In the genomic region with DNA sequence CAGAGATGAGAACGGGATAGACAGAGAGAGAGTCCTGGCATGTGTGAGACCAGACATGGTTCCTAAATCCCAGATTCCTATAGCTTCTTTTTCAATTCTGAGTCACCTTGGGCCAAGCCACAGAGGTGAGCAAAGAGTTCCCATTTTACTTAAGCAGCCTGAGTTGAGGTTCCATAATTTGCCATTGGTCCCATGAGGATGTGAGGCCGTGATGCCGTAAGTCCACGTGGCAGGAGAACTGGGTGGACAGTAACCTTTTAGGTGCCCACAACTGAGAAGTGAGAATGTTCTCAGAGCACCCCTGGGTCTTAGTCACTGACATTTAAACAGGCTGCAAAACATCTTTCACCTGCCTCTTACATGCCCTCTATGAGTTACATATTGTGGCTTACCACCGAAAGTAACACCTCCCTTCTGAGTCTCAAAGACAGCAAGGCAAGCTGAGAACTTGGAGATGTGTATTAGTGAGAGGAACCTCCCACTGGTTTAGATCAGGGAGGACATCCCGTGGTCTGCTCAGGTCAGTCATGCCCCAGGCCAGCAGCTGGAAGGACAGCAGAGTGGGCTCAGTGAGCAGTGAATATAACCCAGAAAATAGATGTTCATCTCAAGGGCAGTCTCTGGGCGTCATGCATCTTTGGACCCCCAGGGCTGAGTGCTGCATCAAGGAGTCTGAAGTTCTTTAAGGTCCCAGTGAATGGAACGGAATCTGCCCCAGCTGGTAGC, we compare ENCODE assay signal across 9 cellular contexts.
A peak's percentile ranks its signal among the peaks of the same experiment; 100 is the strongest.
DNase-seq lines count a peak whose midpoint lies in the region; ATAC-seq and TF ChIP-seq lines count a peak whose summit lies in the region.
"Had no signal": no experiment of that assay in that cellular context is flagged by ENCODE, and none has a peak within 500 bp of the region (broad histone marks: within the 10 kb centered on the region; RNA-seq: fewer than 3 reads in every experiment).

No MANE protein-coding gene starts in this region.

- no peak overlapping the region for H2BK15ac ChIP-seq in neuronal stem cell (ENCODE audit: low read length)

- peaks cover 50% of the 10 kb centered on the region for H3K4me1 Mint-ChIP-seq in activated CD4-positive, alpha-beta memory T cell treated with anti-CD3 and anti-CD28 coated beads for 36 hours (ENCODE audit: low read depth)

- no peak overlapping the region for H3K4me3 ChIP-seq in smooth muscle cell
- no peak overlapping the region for H3K4me3 ChIP-seq in tibial nerve
- H3K4me3 ChIP-seq in neuronal stem cell (ENCODE audit: low read length in 2 of 2) = no peak overlapping the region
- no peak overlapping the region for H3K4me3 ChIP-seq in esophagus muscularis mucosa

- peaks cover 11% of the 10 kb centered on the region for H3K4me1 ChIP-seq in smooth muscle cell (ENCODE audit: low read depth)
- H3K4me1 ChIP-seq in tibial nerve = peaks cover 0 to 42% (median 29%) of the 10 kb centered on the region in 4 donors
- H3K4me1 ChIP-seq in neuronal stem cell (ENCODE audit: control insufficient read depth in 2 of 2, insufficient read depth in 1 of 2, low read depth in 1 of 2, low read length in 2 of 2) = peaks cover 7 to 11% of the 10 kb centered on the region in 2 donors
- peaks cover 20 to 35% (median 34%) of the 10 kb centered on the region in 4 donors for H3K4me1 ChIP-seq in esophagus muscularis mucosa

- H3K4ac ChIP-seq in neuronal stem cell (ENCODE audit: low read length) = no peak overlapping the region

- no peaks in the 10 kb centered on the region for H3K79me1 ChIP-seq in neuronal stem cell (ENCODE audit: low read depth, low read length)

- H3K23ac ChIP-seq in neuronal stem cell (ENCODE audit: low read depth, low read length, poor library complexity) = no peak overlapping the region

- H3K9me3 ChIP-seq in smooth muscle cell (replicated peaks; ENCODE audit: low read depth) = no peaks in the 10 kb centered on the region
- H3K9me3 ChIP-seq in tibial nerve = peaks cover 0 to 3% (median 0%) of the 10 kb centered on the region in 4 donors
- peaks cover 0 to 3% of the 10 kb centered on the region in 2 donors for H3K9me3 ChIP-seq in neuronal stem cell (replicated peaks in 1 of 2; ENCODE audit: control insufficient read depth in 2 of 2, insufficient read depth in 1 of 2, low read depth in 1 of 2, low read length in 2 of 2)
- H3K9me3 ChIP-seq in esophagus muscularis mucosa = peaks cover 0 to 2% (median 0%) of the 10 kb centered on the region in 4 donors

- peak overlapping the region; percentile 57 for H3K4me3 Mint-ChIP-seq in activated CD4-positive, alpha-beta memory T cell treated with anti-CD3 and anti-CD28 coated beads for 36 hours

- POLR2A ChIA-PET in activated CD4-positive, alpha-beta memory T cell treated with anti-CD3 and anti-CD28 coated beads for 36 hours (lab: Charles Lee) = interaction anchor here (1.0 to 3.7 kb wide), 20 partner anchors 27 to 485 kb away, joined by 3 to 63 read pairs (median 8); a partner anchor contains a TSS

- no peak overlapping the region for H3K4me2 ChIP-seq in smooth muscle cell
- no peak overlapping the region for H3K4me2 ChIP-seq in neuronal stem cell (ENCODE audit: insufficient read depth, low read length, poor library complexity, severe bottlenecking)

- H2BK120ac ChIP-seq in neuronal stem cell (ENCODE audit: low read depth, low read length) = no peak overlapping the region

- H3K27me3 ChIP-seq in smooth muscle cell (ENCODE audit: low read depth) (no peaks in the 10 kb centered on the region), tibial nerve (no peaks in the 10 kb centered on the region), neuronal stem cell (ENCODE audit: control insufficient read depth in 3 of 3, insufficient read depth in 3 of 3, low read depth in 1 of 3, low read length in 3 of 3) (no peaks in the 10 kb centered on the region), esophagus muscularis mucosa (no peaks in the 10 kb centered on the region)

- H2BK12ac ChIP-seq in neuronal stem cell (ENCODE audit: low read length) = no peak overlapping the region

- no peak overlapping the region for H3K9ac ChIP-seq in smooth muscle cell (ENCODE audit: low read depth)
- H3K9ac ChIP-seq in neuronal stem cell (ENCODE audit: low read depth, low read length, poor library complexity) = no peak overlapping the region

- no peak overlapping the region for H2BK5ac ChIP-seq in neuronal stem cell (ENCODE audit: low read length)

- peaks cover 6% of the 10 kb centered on the region for H3K27me3 Mint-ChIP-seq in activated CD4-positive, alpha-beta memory T cell treated with anti-CD3 and anti-CD28 coated beads for 36 hours

- no peaks in the 10 kb centered on the region for H3F3A ChIP-seq in smooth muscle cell (ENCODE audit: low read depth)

- H3K36me3 ChIP-seq in smooth muscle cell (ENCODE audit: low read depth) (no peaks in the 10 kb centered on the region), tibial nerve (no peaks in the 10 kb centered on the region), neuronal stem cell (replicated peaks in 1 of 2; ENCODE audit: control insufficient read depth in 2 of 2, insufficient read depth in 2 of 2, low read length in 2 of 2) (no peaks in the 10 kb centered on the region), esophagus muscularis mucosa (no peaks in the 10 kb centered on the region)

- H3K18ac ChIP-seq in neuronal stem cell (ENCODE audit: low read length) = no peak overlapping the region

- H4K8ac ChIP-seq in neuronal stem cell (ENCODE audit: low read depth, low read length) = no peak overlapping the region

- H4K91ac ChIP-seq in neuronal stem cell (ENCODE audit: low read depth, low read length, poor library complexity) = no peak overlapping the region

- peak overlapping the region; percentile 18 for H3K27ac ChIP-seq in smooth muscle cell (ENCODE audit: low read depth)
- H3K27ac ChIP-seq in tibial nerve = peak overlapping the region in 1 of 4 donors; percentile 38
- H3K27ac ChIP-seq in neuronal stem cell (replicated peaks; ENCODE audit: low read length) = no peak overlapping the region
- H3K27ac ChIP-seq in esophagus muscularis mucosa (replicated peaks in 1 of 4) = no peak overlapping the region
- H3K27ac ChIP-seq: HL-60 had no signal

- TF ChIP-seq CTCF in smooth muscle cell (IDR thresholded peaks at IDR 0.05; ENCODE audit: borderline replicate concordance, insufficient read depth, poor library complexity, severe bottlenecking) (no peak), tibial nerve (IDR thresholded peaks at IDR 0.05) (no peak), esophagus muscularis mucosa (IDR thresholded peaks at IDR 0.05) (no peak)

- H4K20me1 ChIP-seq in smooth muscle cell (ENCODE audit: low read depth) = no peaks in the 10 kb centered on the region

- no peak overlapping the region for H3K14ac ChIP-seq in neuronal stem cell (ENCODE audit: low read length)

- H2AFZ ChIP-seq in smooth muscle cell (ENCODE audit: low read depth) (no peak overlapping the region), neuronal stem cell (ENCODE audit: low read length) (no peak overlapping the region)

- intact Hi-C loops in activated CD4-positive, alpha-beta memory T cell treated with anti-CD3 and anti-CD28 coated beads for 36 hours (cut with micrococcal nuclease) = loop anchor here (1.0 to 5.0 kb wide), 13 partner anchors 31 to 634 kb away; a partner anchor contains a TSS
- intact Hi-C loops in esophagus muscularis mucosa (cut with DNase I) = no loop called here

- peak; percentile 69 for DNase-seq in activated CD4-positive, alpha-beta memory T cell treated with anti-CD3 and anti-CD28 coated beads for 36 hours
- no peak for DNase-seq in smooth muscle cell (lab: John Stamatoyannopoulos, UW; ENCODE audit: unreplicated experiment)
- no peak for DNase-seq in NCI-H1436 (lab: John Stamatoyannopoulos, UW)
- no peak for DNase-seq in tibial nerve (ENCODE audit: low spot score in 2 of 2)
- no peak for DNase-seq in neuronal stem cell (ENCODE audit: low spot score)
- DNase-seq in esophagus muscularis mucosa (ENCODE audit: extremely low spot score) = no peak

- no peak for TF ChIP-seq POLR2A in tibial nerve (IDR thresholded peaks at IDR 0.05)
- TF ChIP-seq POLR2A in esophagus muscularis mucosa (IDR thresholded peaks at IDR 0.05; ENCODE audit: low read depth) = no peak

- CTCF ChIA-PET in activated CD4-positive, alpha-beta memory T cell treated with anti-CD3 and anti-CD28 coated beads for 36 hours (lab: Charles Lee) = interaction anchor here (0.6 to 8.3 kb wide), 18 partner anchors 30 to 328 kb away, joined by 3 to 368 read pairs (median 6); a partner anchor contains a TSS

- WGBS in smooth muscle cell (ENCODE audit: low lambda C conversion rate) = 92% methylated on average over 8 of the region's 8 CpGs
- WGBS in tibial nerve, 2 donors = 90 to 94% methylated on average over 8 of the region's 8 CpGs
- no CpG with 5 or more reads among the region's 8 CpGs for WGBS in neuronal stem cell (ENCODE audit: extremely low coverage in 2 of 2, insufficient read length in 2 of 2, insufficient replicate concordance in 1 of 2), 2 donors
- 97% methylated on average over 8 of the region's 8 CpGs for WGBS in esophagus muscularis mucosa

- no peak overlapping the region for H2AK5ac ChIP-seq in neuronal stem cell (ENCODE audit: low read depth, low read length)

- peak overlapping the region; percentile 93 for H3K27ac Mint-ChIP-seq in activated CD4-positive, alpha-beta memory T cell treated with anti-CD3 and anti-CD28 coated beads for 36 hours

- H3K9me3 Mint-ChIP-seq in activated CD4-positive, alpha-beta memory T cell treated with anti-CD3 and anti-CD28 coated beads for 36 hours = no peaks in the 10 kb centered on the region

- H3K79me2 ChIP-seq in smooth muscle cell (ENCODE audit: low read depth) = no peaks in the 10 kb centered on the region

- TF ChIP-seq EP300 in tibial nerve (IDR thresholded peaks at IDR 0.05) (no peak), esophagus muscularis mucosa (IDR thresholded peaks at IDR 0.05) (no peak)

- ATAC-seq in GM18873 (IDR thresholded peaks at IDR 0.05; ENCODE audit: low FRiP score, unreplicated experiment) = peak; percentile 92
- peak; percentile 75 for ATAC-seq in HG03025 (IDR thresholded peaks at IDR 0.05; ENCODE audit: low FRiP score, unreplicated experiment)

- no peaks in the 10 kb centered on the region for H3K36me3 Mint-ChIP-seq in activated CD4-positive, alpha-beta memory T cell treated with anti-CD3 and anti-CD28 coated beads for 36 hours
